29 cellular contexts compared by ENCODE assay signal in the genomic region with DNA sequence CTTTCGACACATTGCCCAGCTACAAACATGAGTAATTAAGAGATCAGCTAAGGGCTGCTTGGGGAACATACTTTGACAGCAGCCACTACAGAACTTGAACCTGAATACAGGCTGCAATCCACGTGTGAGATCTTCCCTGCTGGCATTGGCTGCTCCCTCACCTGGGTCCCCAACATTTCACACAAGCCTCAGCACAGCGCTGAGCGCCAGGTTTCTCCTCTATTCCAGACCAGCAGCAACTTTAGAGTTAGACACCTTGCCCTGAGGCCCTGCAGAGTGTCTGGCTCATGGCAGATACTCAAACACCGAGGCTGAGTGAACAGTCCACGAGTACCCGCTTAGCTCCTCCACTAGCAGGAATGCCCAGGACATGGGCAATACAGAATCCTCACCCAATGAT. TPM values are rescaled to one million over a fixed set of nuclear protein-coding genes. Genes with fewer than 3 reads are reported as not detected.
"Had no signal": no experiment of that assay in that cellular context is flagged by ENCODE, and none has a peak within 500 bp of the region (broad histone marks: within the 10 kb centered on the region; RNA-seq: fewer than 3 reads in every experiment).

No MANE protein-coding gene starts in this region.

- H3K27ac ChIP-seq: brain microvascular endothelial cell, SJCRH30, SK-N-MC, VCaP had no signal

- DNase-seq: activated B cell treated with CpG ODN at 0.5 μM for 24 hours; activated CD4-positive, alpha-beta memory T cell treated with anti-CD3 and anti-CD28 coated beads for 36 hours; activated CD4-positive, alpha-beta T cell treated with anti-CD3 and anti-CD28 coated beads for 4 hours; activated CD4-positive, alpha-beta T cell treated with anti-CD3 and anti-CD28 coated beads, Interleukin-2, amount 50 U/mL, for 1 hour; activated CD4-positive, CD25-positive, alpha-beta regulatory T cell treated with anti-CD3 and anti-CD28 coated beads, Interleukin-2, amount 50 U/mL, for 72 hours; activated CD8-positive, alpha-beta memory T cell treated with anti-CD3 and anti-CD28 coated beads, Interleukin-2, amount 50 U/mL, for 4 hours; activated effector memory CD4-positive, alpha-beta T cell treated with Interleukin-2 at 50 U/mL for 16 hours; activated naive CD4-positive, alpha-beta T cell treated with anti-CD3 and anti-CD28 coated beads, Interleukin-2, amount 10 ng/mL, durations not matched to agents 7 days and 5 days; activated naive CD8-positive, alpha-beta T cell treated with anti-CD3 and anti-CD28 coated beads, Interleukin-2, amount 50 U/mL, for 24 hours; activated T-cell treated with anti-CD3 and anti-CD28 coated beads, Interleukin-2, amount 50 U/mL, for 48 hours; anterior cingulate cortex; brain microvascular endothelial cell; NCI-H1105; NCI-H1417 treated with DMSO at 0.1 percent for 48 hours; NCI-H1930; NCI-H2081 treated with DMSO at 0.1 percent for 48 hours; NCI-H226; NCI-H446 treated with DMSO at 0.1 percent for 48 hours; NCI-H524; SHP77; SJCRH30 had no signal

- H3K27ac Mint-ChIP-seq: activated B cell treated with CpG ODN at 0.5 μM for 24 hours; activated CD4-positive, alpha-beta memory T cell treated with anti-CD3 and anti-CD28 coated beads for 36 hours; activated naive CD4-positive, alpha-beta T cell treated with anti-CD3 and anti-CD28 coated beads, Interleukin-2, amount 10 ng/mL, durations not matched to agents 7 days and 5 days; activated naive CD8-positive, alpha-beta T cell; activated naive CD8-positive, alpha-beta T cell treated with anti-CD3 and anti-CD28 coated beads, Interleukin-2, amount 50 U/mL, for 24 hours; T-helper 1 cell treated with Interleukin-12 subunit alpha and Interleukin-12 subunit beta and Interleukin-4 antibody, amounts not matched to agents 30 μg/mL and 1 μg/mL, for 36 hours had no signal

- H3K4me1 ChIP-seq: SJCRH30 had no signal

- H3K36me3 Mint-ChIP-seq: activated CD4-positive, alpha-beta memory T cell treated with anti-CD3 and anti-CD28 coated beads for 36 hours; activated naive CD4-positive, alpha-beta T cell treated with anti-CD3 and anti-CD28 coated beads, Interleukin-2, amount 10 ng/mL, durations not matched to agents 7 days and 5 days; activated naive CD8-positive, alpha-beta T cell had no signal

- H3K4me3 Mint-ChIP-seq: activated B cell treated with CpG ODN at 0.5 μM for 24 hours; activated CD4-positive, alpha-beta memory T cell treated with anti-CD3 and anti-CD28 coated beads for 36 hours; activated naive CD4-positive, alpha-beta T cell treated with anti-CD3 and anti-CD28 coated beads, Interleukin-2, amount 10 ng/mL, durations not matched to agents 7 days and 5 days; activated naive CD8-positive, alpha-beta T cell treated with anti-CD3 and anti-CD28 coated beads, Interleukin-2, amount 50 U/mL, for 24 hours; T-helper 1 cell treated with Interleukin-12 subunit alpha and Interleukin-12 subunit beta and Interleukin-4 antibody, amounts not matched to agents 30 μg/mL and 1 μg/mL, for 36 hours had no signal

- H3K4me3 ChIP-seq: K562, SJCRH30, SK-N-MC had no signal

- H3K9me3 Mint-ChIP-seq: activated B cell treated with CpG ODN at 0.5 μM for 24 hours; activated CD4-positive, alpha-beta memory T cell treated with anti-CD3 and anti-CD28 coated beads for 36 hours; activated naive CD4-positive, alpha-beta T cell treated with anti-CD3 and anti-CD28 coated beads, Interleukin-2, amount 10 ng/mL, durations not matched to agents 7 days and 5 days; activated naive CD8-positive, alpha-beta T cell treated with anti-CD3 and anti-CD28 coated beads, Interleukin-2, amount 50 U/mL, for 24 hours; T-helper 1 cell treated with Interleukin-12 subunit alpha and Interleukin-12 subunit beta and Interleukin-4 antibody, amounts not matched to agents 30 μg/mL and 1 μg/mL, for 36 hours had no signal

- H3K9me3 ChIP-seq: SJCRH30 had no signal

- H3K36me3 ChIP-seq: brain microvascular endothelial cell, SJCRH30 had no signal

- ATAC-seq: activated naive CD8-positive, alpha-beta T cell treated with anti-CD3 and anti-CD28 coated beads, Interleukin-2, amount 50 U/mL, for 24 hours; K562; Panc1 had no signal

- H3K27me3 ChIP-seq: SJCRH30 had no signal

RNA-seq across cellular contexts. Expression of a gene that starts 1.3 kb away (rescaled TPM):
- total RNA-seq: activated B cell treated with CpG ODN at 0.5 μM for 24 hours; activated CD4-positive, alpha-beta memory T cell treated with anti-CD3 and anti-CD28 coated beads for 36 hours; M059J; RPMI7951; SJCRH30 had no signal
